Comparison of ENCODE assay signal across 25 cellular contexts in the genomic region with DNA sequence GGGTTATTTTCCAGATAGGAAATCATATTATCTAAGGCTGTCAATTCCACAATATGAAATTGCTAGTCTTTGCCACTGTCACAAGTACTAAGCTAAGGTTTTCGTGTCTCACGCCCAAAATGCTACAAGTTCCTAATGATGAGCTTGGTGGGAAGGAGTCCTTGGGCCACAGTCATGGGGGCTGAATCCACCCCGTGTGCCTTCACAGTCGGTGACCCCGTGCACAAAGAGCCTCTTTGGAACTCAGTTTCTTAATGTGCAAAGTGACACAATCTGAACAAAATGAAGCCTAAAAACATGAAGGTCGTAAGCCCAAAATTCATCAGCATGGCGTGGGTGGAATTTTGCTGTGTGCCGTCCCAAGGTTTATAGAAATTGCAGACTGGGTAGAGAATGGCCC.
"Had no signal": no experiment of that assay in that cellular context is flagged by ENCODE, and none has a peak within 500 bp of the region (broad histone marks: within the 10 kb centered on the region; RNA-seq: fewer than 3 reads in every experiment).

No MANE protein-coding gene starts in this region.

- H3K27me3 ChIP-seq: ovary, right atrium auricular region, right lobe of liver, stomach, testis, thyroid gland, transverse colon, upper lobe of right lung had no signal

- H3K27me3 Mint-ChIP-seq: naive B cell; progenitor cell of endocrine pancreas; stimulated activated naive B cell treated with anti-CD40 and anti-IgM and Interleukin-4, amounts not matched to agents 10 μg/mL and 1 μg/mL and 100 μg/mL, for 72 hours had no signal

- H3K4me2 ChIP-seq: smooth muscle cell had no signal

- H3K27ac ChIP-seq: left ventricle myocardium inferior, ovary, right atrium auricular region, right lobe of liver, stomach, testis, thyroid gland, transverse colon, upper lobe of right lung had no signal

- H3K9me3 ChIP-seq: ovary, testis, thyroid gland had no signal

- H3K4me1 ChIP-seq: left ventricle myocardium inferior, right atrium auricular region, right lobe of liver, stomach, testis, thyroid gland, transverse colon, upper lobe of right lung had no signal

- H3K27ac Mint-ChIP-seq: mesothelial cell of epicardium; progenitor cell of endocrine pancreas; stimulated activated naive B cell treated with anti-CD40 and anti-IgM and Interleukin-4, amounts not matched to agents 10 μg/mL and 1 μg/mL and 100 μg/mL, for 72 hours had no signal

- H3K4me3 ChIP-seq: left ventricle myocardium inferior, lung, ovary, right atrium auricular region, right lobe of liver, smooth muscle cell, stomach, testis, thyroid gland, transverse colon, upper lobe of right lung had no signal

- H3K36me3 ChIP-seq: ovary had no signal

- H3K4me3 Mint-ChIP-seq: immature natural killer cell; mesothelial cell of epicardium; natural killer cell; nephron progenitor cell; stimulated activated naive B cell treated with anti-CD40 and anti-IgM and Interleukin-4, amounts not matched to agents 10 μg/mL and 1 μg/mL and 100 μg/mL, for 72 hours had no signal

- ATAC-seq: natural killer cell; right lobe of liver; stimulated activated naive B cell treated with anti-CD40 and anti-IgM and Interleukin-4, amounts not matched to agents 10 μg/mL and 1 μg/mL and 100 μg/mL, for 72 hours; stimulated activated naive CD8-positive, alpha-beta T cell treated with anti-CD3 and anti-CD28 coated beads, Interleukin-15, Interleukin-2, amounts not matched to agents 100 U/mL and 50 U/mL, for 24 hours; upper lobe of right lung had no signal

- DNase-seq: hypothalamus; immature natural killer cell; left ventricle myocardium inferior; mesendoderm; naive B cell; natural killer cell; nephron progenitor cell; ovary; right lobe of liver; stimulated activated CD4-positive, alpha-beta T cell treated with anti-CD3 and anti-CD28 coated beads, Interleukin-1b, Interleukin-23, amount 100 ng/mL, for 48 hours; stimulated activated CD4-positive, alpha-beta T cell treated with anti-CD3 and anti-CD28 coated beads, Interleukin-2, amount 100 ng/mL, for 48 hours; stimulated activated CD4-positive, alpha-beta T cell treated with anti-CD3 and anti-CD28 coated beads, Interleukin-4, amount 100 ng/mL, for 4 hours; stimulated activated CD8-positive, alpha-beta memory T cell treated with anti-CD3 and anti-CD28 coated beads, Interleukin-4, amount 100 ng/mL, for 48 hours; stimulated activated naive B cell treated with anti-CD40 and anti-IgM and Interleukin-4, amounts not matched to agents 10 μg/mL and 1 μg/mL and 100 μg/mL, for 72 hours; stimulated activated naive CD8-positive, alpha-beta T cell treated with anti-CD3 and anti-CD28 coated beads, Interleukin-15, Interleukin-2, amounts not matched to agents 100 U/mL and 50 U/mL, for 24 hours; stomach; testis; thyroid gland; transverse colon; upper lobe of right lung had no signal
